8 cellular contexts compared by ENCODE assay signal in genomic region chr15:25515633-25516032, GRCh38.
"Had no signal": no experiment of that assay in that cellular context is flagged by ENCODE, and none has a peak within 500 bp of the region (broad histone marks: within the 10 kb centered on the region; RNA-seq: fewer than 3 reads in every experiment).

No MANE protein-coding gene starts in this region.

- H3K27ac ChIP-seq: GM23248 had no signal

- DNase-seq: GM23248, GOT3, H9, HCEC 1CT, IMR-90 had no signal

- H3K9ac ChIP-seq: GM23248 had no signal

- ATAC-seq: K562 had no signal

- H3K4me3 ChIP-seq: GM23248, K562 had no signal

- H2AFZ ChIP-seq: GM23248 had no signal

- FAIRE-seq: H54, HTR-8/SVneo, K562 had no signal
